ENCODE assay signal across 32 cellular contexts in the genomic region with DNA sequence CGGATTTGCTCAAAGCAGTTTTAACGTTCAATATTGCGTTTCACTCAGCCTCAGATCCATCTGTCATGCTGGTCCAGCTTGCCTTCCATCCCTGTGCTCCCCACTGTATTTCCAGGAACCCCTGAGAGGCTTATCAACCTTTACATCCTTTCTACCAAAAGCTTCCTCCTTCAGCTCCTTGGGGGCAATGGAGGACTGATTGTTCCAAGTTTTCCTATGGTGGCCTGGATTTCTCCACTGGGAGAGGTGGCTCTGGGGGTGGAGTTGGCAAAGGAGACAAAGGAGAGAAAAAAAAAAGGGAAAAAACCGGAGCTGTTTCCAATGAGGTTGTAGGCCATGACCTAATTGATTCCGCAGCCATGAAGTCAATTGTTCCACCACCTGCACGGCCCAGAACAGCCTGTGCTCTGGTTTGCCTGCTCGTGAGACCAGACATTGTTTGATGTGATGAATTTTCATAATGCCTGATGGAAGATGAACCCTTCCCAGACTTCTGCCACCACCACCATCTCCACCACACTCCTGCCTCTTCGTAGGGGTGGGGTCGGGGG. TPM values are rescaled to one million over a fixed set of nuclear protein-coding genes. Genes with fewer than 3 reads are reported as not detected.
A peak's percentile ranks its signal among the peaks of the same experiment; 100 is the strongest.
DNase-seq lines count a peak whose midpoint lies in the region; ATAC-seq lines count a peak whose summit lies in the region.
"Had no signal": no experiment of that assay in that cellular context is flagged by ENCODE, and none has a peak within 500 bp of the region (broad histone marks: within the 10 kb centered on the region; RNA-seq: fewer than 3 reads in every experiment).

No MANE protein-coding gene starts in this region.

- no peaks in the 10 kb centered on the region for H3K36me3 Mint-ChIP-seq in activated naive CD4-positive, alpha-beta T cell treated with anti-CD3 and anti-CD28 coated beads, Interleukin-2, amount 50 U/mL, for 72 hours

- H3K4me1 ChIP-seq in subcutaneous abdominal adipose tissue (ENCODE audit: control insufficient read depth in 5 of 5, insufficient read depth in 5 of 5, low read length in 5 of 5), result peaks cover 0 to 54% (median 5%) of the 10 kb centered on the region in 5 donors
- H3K4me1 ChIP-seq: BLaER1 treated with 17β-estradiol and CSF1 and Interleukin-3, amounts not matched to agents 10 nM and 100 nM; stomach; transverse colon had no signal

- DNase-seq in dermis microvascular lymphatic vessel endothelial cell (ENCODE audit: low read depth in 2 of 2), result peak; percentile 83 to 92
- DNase-seq in left cardiac atrium, result peak; percentile 42
- peak; percentile 54 to 92 for DNase-seq in lung microvascular endothelial cell (ENCODE audit: low read depth in 2 of 2)
- DNase-seq in activated naive CD4-positive, alpha-beta T cell treated with anti-CD3 and anti-CD28 coated beads, Interleukin-2, amount 50 U/mL, for 72 hours (ENCODE audit: low spot score in 2 of 2), result no peak
- no peak for DNase-seq in NCI-H446 treated with DMSO at 0.1 percent for 48 hours (lab: John Stamatoyannopoulos, UW)
- no peak for DNase-seq in retina
- no peak for DNase-seq in hepatic stellate cell (ENCODE audit: low spot score)
- DNase-seq: activated B cell treated with CpG ODN at 0.5 μM for 24 hours; activated CD4-positive, alpha-beta T cell treated with anti-CD3 and anti-CD28 coated beads, Interleukin-2, amount 50 U/mL, for 4 hours; activated CD8-positive, alpha-beta memory T cell treated with anti-CD3 and anti-CD28 coated beads, Interleukin-2, amount 50 U/mL, for 4 hours; activated naive CD4-positive, alpha-beta T cell treated with Interleukin-2 at 50 U/mL for 16 hours; cerebellar nuclear complex; COR-L47; DMS53; H7; lower lobe of right lung; MM.1S; mucosa of descending colon; NCI-H2029; NCI-H524 treated with DMSO at 0.1 percent for 48 hours; NK-92 treated with Interleukin-12 subunit alpha and Interleukin-12 subunit beta, amount 100 ng/mL, for 24 hours; ovary; PC-3; SK-N-SH; stimulated activated CD8-positive, alpha-beta memory T cell treated with anti-CD3 and anti-CD28 coated beads, Interleukin-4, amount 100 ng/mL, for 48 hours; stomach; transverse colon had no signal

- no peaks in the 10 kb centered on the region for H3K9me3 Mint-ChIP-seq in activated naive CD4-positive, alpha-beta T cell treated with anti-CD3 and anti-CD28 coated beads, Interleukin-2, amount 50 U/mL, for 72 hours
- H3K9me3 Mint-ChIP-seq: activated B cell treated with CpG ODN at 0.5 μM for 24 hours; activated T-helper 1 cell treated with anti-CD3 and anti-CD28 coated beads, Interleukin-12 subunit alpha, Interleukin-12 subunit beta, Interleukin-2, Interleukin-4 antibody, amounts not matched to agents 30 ng/mL and 10 ng/mL and 1 ng/mL, durations not matched to agents 14 hours and 24 hours and 36 hours; nephron had no signal

- intact Hi-C loops in left cardiac atrium (cut with DNase I), result no loop called here

- peak overlapping the region; percentile 71 for H3K27ac ChIP-seq in subcutaneous abdominal adipose tissue (ENCODE audit: low read depth, low read length)
- H3K27ac ChIP-seq: BLaER1 treated with 17β-estradiol and CSF1 and Interleukin-3, amounts not matched to agents 10 nM and 100 nM; lower lobe of right lung; ovary; stomach; transverse colon had no signal

- no peak overlapping the region for H3K4me3 ChIP-seq in subcutaneous abdominal adipose tissue (ENCODE audit: low read depth in 1 of 5, low read length in 5 of 5)
- H3K4me3 ChIP-seq: BLaER1 treated with 17β-estradiol and CSF1 and Interleukin-3, amounts not matched to agents 10 nM and 100 nM; lower lobe of right lung; mucosa of descending colon; ovary; stomach; transverse colon had no signal

- peaks cover 0 to 30% (median 26%) of the 10 kb centered on the region in 5 donors for H3K36me3 ChIP-seq in subcutaneous abdominal adipose tissue (ENCODE audit: control insufficient read depth in 5 of 5, insufficient read depth in 5 of 5, low read length in 5 of 5)
- H3K36me3 ChIP-seq: ovary, stomach, transverse colon had no signal

- H3K27ac Mint-ChIP-seq in activated naive CD4-positive, alpha-beta T cell treated with anti-CD3 and anti-CD28 coated beads, Interleukin-2, amount 50 U/mL, for 72 hours, result no peak overlapping the region
- H3K27ac Mint-ChIP-seq: activated B cell treated with CpG ODN at 0.5 μM for 24 hours; activated T-helper 1 cell treated with anti-CD3 and anti-CD28 coated beads, Interleukin-12 subunit alpha, Interleukin-12 subunit beta, Interleukin-2, Interleukin-4 antibody, amounts not matched to agents 30 ng/mL and 10 ng/mL and 1 ng/mL, durations not matched to agents 14 hours and 24 hours and 36 hours; nephron had no signal

- peak overlapping the region in 1 of 5 donors; percentile 33 for H3K9ac ChIP-seq in subcutaneous abdominal adipose tissue (ENCODE audit: low read length in 5 of 5)
- H3K9ac ChIP-seq: BLaER1 treated with 17β-estradiol and CSF1 and Interleukin-3, amounts not matched to agents 10 nM and 100 nM; SK-N-SH had no signal

- H3K27me3 ChIP-seq in subcutaneous abdominal adipose tissue (ENCODE audit: control insufficient read depth in 5 of 5, insufficient read depth in 4 of 5, low read length in 5 of 5), result no peaks in the 10 kb centered on the region
- H3K27me3 ChIP-seq: BLaER1 treated with 17β-estradiol and CSF1 and Interleukin-3, amounts not matched to agents 10 nM and 100 nM; ovary; stomach; transverse colon had no signal

- ATAC-seq in left cardiac atrium, result peak; percentile 70 to 73
- no peak for ATAC-seq in activated naive CD4-positive, alpha-beta T cell treated with anti-CD3 and anti-CD28 coated beads, Interleukin-2, amount 50 U/mL, for 72 hours
- ATAC-seq: mucosa of descending colon, PC-3 had no signal

- H3K9me3 ChIP-seq in subcutaneous abdominal adipose tissue (ENCODE audit: control insufficient read depth in 5 of 5, low read length in 5 of 5), result no peaks in the 10 kb centered on the region
- H3K9me3 ChIP-seq: BLaER1 treated with 17β-estradiol and CSF1 and Interleukin-3, amounts not matched to agents 10 nM and 100 nM; lower lobe of right lung; mucosa of descending colon; ovary; SK-N-SH; stomach; transverse colon had no signal

RNA-seq across cellular contexts. Expression of a gene that starts 54.1 kb away (rescaled TPM):
- total RNA-seq in dermis microvascular lymphatic vessel endothelial cell (19.5 and 36.5 TPM in 2 replicates), left cardiac atrium (100 to 1,000 TPM; 106 to 129 TPM), lung microvascular endothelial cell (19.4 and 20.0 TPM in 2 replicates)
- under 1 TPM; 0.14 to 0.53 TPM for total RNA-seq in activated naive CD4-positive, alpha-beta T cell treated with anti-CD3 and anti-CD28 coated beads, Interleukin-2, amount 50 U/mL, for 72 hours
- total RNA-seq: activated B cell treated with CpG ODN at 0.5 μM for 24 hours; activated T-helper 1 cell treated with anti-CD3 and anti-CD28 coated beads, Interleukin-12 subunit alpha, Interleukin-12 subunit beta, Interleukin-2, Interleukin-4 antibody, amounts not matched to agents 30 ng/mL and 10 ng/mL and 1 ng/mL, durations not matched to agents 14 hours and 24 hours and 36 hours; T-helper 1 cell treated with Interleukin-12 subunit alpha and Interleukin-12 subunit beta and Interleukin-4 antibody, amounts not matched to agents 30 ng/mL and 1 ng/mL, for 36 hours had no signal

Comparison
In these comparisons a context has a peak if more than half of its experiments do, and no peak if none do; other contexts are left out.
1. DNase-seq: peak in dermis microvascular lymphatic vessel endothelial cell (2 of 2), left cardiac atrium (single experiment) and lung microvascular endothelial cell (2 of 2); none in activated naive CD4-positive, alpha-beta T cell treated with anti-CD3 and anti-CD28 coated beads, Interleukin-2, amount 50 U/mL, for 72 hours (0 of 2), NCI-H446 treated with DMSO at 0.1 percent for 48 hours (single experiment), retina (single experiment) and hepatic stellate cell (single experiment).
2. ATAC-seq: peak in left cardiac atrium (2 of 2); none in activated naive CD4-positive, alpha-beta T cell treated with anti-CD3 and anti-CD28 coated beads, Interleukin-2, amount 50 U/mL, for 72 hours (0 of 2).
3. RNA of a gene that starts 54.1 kb away (total RNA-seq): 106 to 129 TPM in left cardiac atrium, 19.4 to 20.0 TPM in lung microvascular endothelial cell and 19.5 to 36.5 TPM in dermis microvascular lymphatic vessel endothelial cell; 0.14 to 0.53 TPM in activated naive CD4-positive, alpha-beta T cell treated with anti-CD3 and anti-CD28 coated beads, Interleukin-2, amount 50 U/mL, for 72 hours; every median in the first group is over 10 times any median in the second.